In genomic region chr1:177227978-177228720, GRCh38 we compare ENCODE assay signal across 1 cellular context.
TF ChIP-seq lines count a peak whose summit lies in the region.

No MANE protein-coding gene starts in this region.

TF ChIP-seq in HEK293, 187 proteins besides CTCF, POLR2A, EP300 and RAD21 (continued from another document):
- peak; percentile 76; the same call in 1 of the 2 replicates for TF ChIP-seq ZNF600 (tag by site-specific recombination; IDR thresholded peaks at IDR 0.05)
- TF ChIP-seq ZNF791 (tag by site-specific recombination; IDR thresholded peaks at IDR 0.05), result no peak
- TF ChIP-seq ZNF76 (tag by site-specific recombination; IDR thresholded peaks at IDR 0.05; ENCODE audit: borderline replicate concordance, low read depth), result no peak
- TF ChIP-seq ZNF366 (tag by site-specific recombination; conservative IDR thresholded peaks at IDR 0.05), result no peak
- no peak for TF ChIP-seq GFI1B (tag by site-specific recombination; IDR thresholded peaks at IDR 0.05)
- peak; percentile 53; the same call in 1 of the 2 replicates for TF ChIP-seq ZIC2 (tag by site-specific recombination; IDR thresholded peaks at IDR 0.05)
- no peak for TF ChIP-seq ZNF148 (tag by site-specific recombination; IDR thresholded peaks at IDR 0.05; ENCODE audit: borderline replicate concordance)
TF ChIP-seq in HEK293: peak in this region for 8.
